ENCODE assay signal across 8 cellular contexts in the genomic region with DNA sequence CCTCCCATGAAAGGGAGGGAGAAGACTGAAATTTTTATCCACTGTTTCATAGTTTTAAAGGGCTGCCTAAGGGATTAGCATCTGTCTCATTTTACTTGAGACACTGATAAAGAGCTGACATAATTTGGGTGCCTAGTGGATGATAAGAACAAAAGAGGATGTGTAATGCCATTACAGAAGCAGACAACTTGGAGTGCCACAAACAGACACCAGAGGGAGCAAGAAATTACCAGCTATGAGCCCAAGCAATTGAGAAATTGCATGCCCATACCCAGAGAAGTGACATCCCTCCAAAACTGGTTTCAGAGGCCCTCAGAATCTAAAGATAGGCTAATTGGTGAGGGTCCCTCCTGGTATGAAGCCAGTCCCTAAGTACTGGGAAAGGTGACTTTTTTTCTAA. TPM values are rescaled to one million over a fixed set of nuclear protein-coding genes. Genes with fewer than 3 reads are reported as not detected.
DNase-seq lines count a peak whose midpoint lies in the region; ATAC-seq, FAIRE-seq and TF ChIP-seq lines count a peak whose summit lies in the region.

No MANE protein-coding gene starts in this region.

- peaks cover 0 to 12% (median 0%) of the 10 kb centered on the region in 12 donors for H3K9me3 ChIP-seq in heart left ventricle
- H3K9me3 ChIP-seq in right atrium auricular region = peaks cover 0 to 21% of the 10 kb centered on the region in 2 donors
- H3K9me3 ChIP-seq in HAP-1 = no peaks in the 10 kb centered on the region
- no peaks in the 10 kb centered on the region for H3K9me3 ChIP-seq in small intestine (ENCODE audit: control insufficient read depth, low read depth)

- DNase-seq in heart left ventricle (no peak), right atrium auricular region (ENCODE audit: low spot score) (no peak), HAP-1 (ENCODE audit: low spot score in 2 of 2) (peak; percentile 10 to 35), MV-4-11 (lab: John Stamatoyannopoulos, UW) (peak; percentile 0), cerebellar cortex (ENCODE audit: low spot score) (peak; percentile 0), small intestine (peak; percentile 0), DMS79 (lab: John Stamatoyannopoulos, UW) (no peak), GM19238 (ENCODE audit: insufficient read length, low spot score) (no peak)

- no peak for ATAC-seq in heart left ventricle

- FAIRE-seq in small intestine (lab: Jason Lieb, UNC) = no peak

- H3K4me1 ChIP-seq in heart left ventricle (no peaks in the 10 kb centered on the region), right atrium auricular region (no peaks in the 10 kb centered on the region), HAP-1 (no peaks in the 10 kb centered on the region), small intestine (ENCODE audit: control insufficient read depth in 2 of 2, insufficient read depth in 1 of 2, low read depth in 1 of 2, low read length in 1 of 2) (no peaks in the 10 kb centered on the region)

- no peak overlapping the region for H3K4me3 ChIP-seq in heart left ventricle
- H3K4me3 ChIP-seq in right atrium auricular region = no peak overlapping the region
- H3K4me3 ChIP-seq in HAP-1 = no peak overlapping the region
- no peak overlapping the region for H3K4me3 ChIP-seq in small intestine (ENCODE audit: low read depth in 1 of 2, low read length in 2 of 2)

- H3K27ac ChIP-seq in heart left ventricle = no peak overlapping the region
- no peak overlapping the region for H3K27ac ChIP-seq in right atrium auricular region
- no peak overlapping the region for H3K27ac ChIP-seq in small intestine (ENCODE audit: low read depth in 1 of 2, low read length in 1 of 2)

- no peak for TF ChIP-seq POLR2A in heart left ventricle (IDR thresholded peaks at IDR 0.05)

- intact Hi-C loops in heart left ventricle (cut with DNase I) = loop anchor here in 1 of 10 donors (10.0 kb wide), 1 partner anchor 1395 kb away; no protein-coding TSS in a partner anchor

- in situ Hi-C loops in HAP-1 (cut with MboI; ENCODE audit: low sequenced_read_pairs) = no loop called here

- peak in 7 of 12 donors; percentile 8 to 35 (median 20) for TF ChIP-seq CTCF in heart left ventricle (IDR thresholded peaks at IDR 0.05)
- peak in 1 of 2 donors; percentile 44 for TF ChIP-seq CTCF in right atrium auricular region (IDR thresholded peaks at IDR 0.05)

- no peaks in the 10 kb centered on the region for H3K36me3 ChIP-seq in heart left ventricle
- H3K36me3 ChIP-seq in right atrium auricular region = no peaks in the 10 kb centered on the region
- H3K36me3 ChIP-seq in HAP-1 (replicated peaks) = no peaks in the 10 kb centered on the region
- H3K36me3 ChIP-seq in small intestine (ENCODE audit: control insufficient read depth in 2 of 2, insufficient read depth in 2 of 2, low read length in 2 of 2) = no peaks in the 10 kb centered on the region

- H3K27me3 ChIP-seq in heart left ventricle = no peaks in the 10 kb centered on the region
- no peaks in the 10 kb centered on the region for H3K27me3 ChIP-seq in right atrium auricular region
- no peaks in the 10 kb centered on the region for H3K27me3 ChIP-seq in HAP-1 (ENCODE audit: low read depth)
- no peaks in the 10 kb centered on the region for H3K27me3 ChIP-seq in small intestine (ENCODE audit: control insufficient read depth in 2 of 2, insufficient read depth in 2 of 2, low read length in 2 of 2)

RNA-seq across cellular contexts. Expression of a gene that starts 38.5 kb away (rescaled TPM):
- not detected for total RNA-seq in heart left ventricle
- polyA plus RNA-seq in heart left ventricle = not detected
- total RNA-seq in right atrium auricular region = not detected
- not detected for polyA plus RNA-seq in small intestine

Comparison
In these comparisons a context has a peak if more than half of its experiments do, and no peak if none do; other contexts are left out.
1. DNase-seq: peak in HAP-1 (2 of 2), MV-4-11 (single experiment), cerebellar cortex (single experiment) and small intestine (single experiment); none in heart left ventricle (0 of 5), right atrium auricular region (single experiment), DMS79 (single experiment) and GM19238 (single experiment).